In the genomic region with DNA sequence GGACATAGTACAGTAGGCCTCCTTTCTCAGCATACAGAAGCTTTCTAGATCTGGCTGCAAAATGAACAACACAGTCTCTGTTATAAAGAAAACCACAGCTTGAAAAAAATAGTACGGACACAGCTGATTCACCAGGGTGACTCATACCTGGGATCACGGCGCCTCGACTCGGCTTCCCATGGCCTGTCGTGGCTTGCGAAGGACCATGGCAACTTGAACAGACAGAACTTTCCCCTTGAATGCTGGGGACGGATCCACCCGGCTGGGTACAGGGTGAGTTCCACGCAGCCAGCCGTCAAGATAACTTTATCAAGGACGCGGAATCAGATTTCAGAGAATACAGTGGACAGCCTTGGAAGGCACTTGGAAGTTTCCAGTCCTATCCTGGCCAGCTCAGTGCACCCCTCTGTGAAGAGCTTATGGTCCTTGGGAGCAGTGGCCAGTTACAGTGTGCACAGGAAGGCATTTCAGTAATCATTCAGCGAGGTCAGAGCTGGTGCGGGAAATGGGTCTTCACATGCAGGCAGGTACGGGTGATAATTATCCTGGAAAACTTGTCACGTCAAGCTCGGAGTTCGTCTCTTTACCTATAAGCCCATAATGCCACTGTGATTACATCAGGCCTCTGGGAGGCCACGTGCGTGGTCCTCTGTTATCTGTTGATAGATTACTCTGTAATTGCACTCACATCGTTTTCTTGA, we compare ENCODE assay signal across 13 cellular contexts. TPM values are rescaled to one million over a fixed set of nuclear protein-coding genes. Genes with fewer than 3 reads are reported as not detected.
DNase-seq lines count a peak whose midpoint lies in the region; ATAC-seq, FAIRE-seq and TF ChIP-seq lines count a peak whose summit lies in the region.
"Had no signal": no experiment of that assay in that cellular context is flagged by ENCODE, and none has a peak within 500 bp of the region (broad histone marks: within the 10 kb centered on the region; RNA-seq: fewer than 3 reads in every experiment).

No MANE protein-coding gene starts in this region.

- DNase-seq in EH (ENCODE audit: low read depth), result peak; percentile 54
- DNase-seq in NCI-H748 treated with DMSO at 0.1 percent for 48 hours (lab: John Stamatoyannopoulos, UW), result peak; percentile 78
- peak; percentile 44 for DNase-seq in epidermal melanocyte (ENCODE audit: insufficient read length, low spot score)
- no peak for DNase-seq in pancreas
- DNase-seq in colonic mucosa, result no peak
- no peak for DNase-seq in OCI-M2 (lab: John Stamatoyannopoulos, UW; ENCODE audit: unreplicated experiment)
- no peak for DNase-seq in HuH-7 (ENCODE audit: low spot score)
- no peak for DNase-seq in activated CD4-positive, alpha-beta T cell treated with anti-CD3 and anti-CD28 coated beads, Interleukin-2, amount 50 U/mL, for 1 hour
- DNase-seq: activated T-cell treated with anti-CD3 and anti-CD28 coated beads, Interleukin-2, amount 50 U/mL, for 4 hours; effector memory CD4-positive, alpha-beta T cell; midbrain; stimulated activated CD4-positive, alpha-beta T cell treated with anti-CD3 and anti-CD28 coated beads, Interleukin-4, amount 100 ng/mL, for 24 hours; T-cell had no signal

- H3K4me3 ChIP-seq in pancreas, result no peak overlapping the region
- H3K4me3 ChIP-seq in colonic mucosa, result no peak overlapping the region

- H3K9me3 ChIP-seq in pancreas (no peaks in the 10 kb centered on the region), colonic mucosa (no peaks in the 10 kb centered on the region)

- FAIRE-seq in pancreas (lab: Jason Lieb, UNC), result no peak

- no peaks in the 10 kb centered on the region for H3K27me3 ChIP-seq in pancreas
- H3K27me3 ChIP-seq in colonic mucosa, result no peaks in the 10 kb centered on the region

- TF ChIP-seq CTCF in pancreas (IDR thresholded peaks at IDR 0.05) (no peak), colonic mucosa (IDR thresholded peaks at IDR 0.05) (no peak)

- intact Hi-C loops in pancreas (cut with DNase I) (no loop called here), colonic mucosa (cut with DNase I) (no loop called here)

- WGBS in pancreas, 2 donors, result 78 to 84% methylated on average over 22 of the region's 22 CpGs

- no peak overlapping the region for H3K9ac ChIP-seq in colonic mucosa (ENCODE audit: low read depth in 2 of 2, low read length in 2 of 2)

- H3K4me1 ChIP-seq in pancreas, result no peaks in the 10 kb centered on the region
- no peaks in the 10 kb centered on the region for H3K4me1 ChIP-seq in colonic mucosa

- H3K36me3 ChIP-seq in pancreas (no peaks in the 10 kb centered on the region), colonic mucosa (no peaks in the 10 kb centered on the region)

- H3K27ac ChIP-seq in pancreas, result no peak overlapping the region
- H3K27ac ChIP-seq in colonic mucosa, result no peak overlapping the region

- ATAC-seq in pancreas, result peak in 3 of 4 donors; percentile 23 to 41 (median 36)
- ATAC-seq: activated T-cell treated with anti-CD3 and anti-CD28 coated beads, Interleukin-2, amount 50 U/mL, for 4 hours had no signal

RNA-seq across cellular contexts. Expression of gene MAF, which starts 57.9 kb away (rescaled TPM):
- total RNA-seq in pancreas (10 to 100 TPM in 3 of 6 donors, 1 to 10 TPM in 3; 1.6 to 17.0 (median 6.7) TPM), colonic mucosa (10 to 100 TPM; 12.3 to 21.1 TPM)
- polyA plus RNA-seq in pancreas, result 1 to 10 TPM; 2.5 to 3.0 TPM

Comparison
In these comparisons a context has a peak if more than half of its experiments do, and no peak if none do; other contexts are left out.
1. DNase-seq: peak in EH (single experiment), NCI-H748 treated with DMSO at 0.1 percent for 48 hours (single experiment) and epidermal melanocyte (single experiment); none in pancreas (0 of 6), colonic mucosa (single experiment), OCI-M2 (single experiment), HuH-7 (single experiment) and activated CD4-positive, alpha-beta T cell treated with anti-CD3 and anti-CD28 coated beads, Interleukin-2, amount 50 U/mL, for 1 hour (single experiment).